1 cellular context compared by ENCODE assay signal in the genomic region with DNA sequence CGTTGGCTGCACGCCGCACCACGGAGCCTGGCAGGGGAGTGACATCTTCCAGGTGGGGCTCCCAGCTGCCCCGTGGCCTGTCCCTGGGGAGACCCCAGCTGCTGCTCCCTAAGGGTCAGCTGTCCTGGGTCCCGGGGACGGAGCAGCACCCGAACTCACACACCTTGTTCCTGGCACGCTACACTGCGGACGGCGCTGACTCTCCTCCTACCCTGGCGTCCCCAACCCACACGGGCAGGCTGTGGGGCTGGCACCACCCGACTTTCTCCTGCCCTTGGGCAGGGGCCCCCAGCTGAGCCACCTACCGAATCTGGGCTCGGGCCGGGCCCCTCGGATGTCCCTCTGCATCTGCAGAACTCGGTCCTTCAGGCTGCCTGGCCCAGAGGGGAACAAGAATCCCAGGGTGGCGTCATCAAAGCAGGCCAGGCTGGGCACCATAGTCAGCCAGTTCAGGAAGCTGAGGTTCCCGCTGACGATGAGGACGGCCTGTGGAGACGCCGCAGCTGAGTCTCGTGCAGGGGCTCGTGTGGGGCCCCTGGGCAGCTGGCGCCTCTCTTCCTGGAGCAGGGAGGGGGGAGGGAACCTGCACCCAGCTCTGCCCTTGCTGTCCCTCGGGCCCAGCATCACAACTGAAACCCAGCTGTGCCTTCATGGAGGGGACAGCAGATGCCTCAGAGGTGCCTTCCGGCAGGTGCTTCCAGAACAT.
TF ChIP-seq lines count a peak whose summit lies in the region.

No MANE protein-coding gene starts in this region.

TF ChIP-seq in H1, 55 proteins besides CTCF, POLR2A, EP300 and RAD21 (continued from another document):
- TF ChIP-seq, protein P1, sequence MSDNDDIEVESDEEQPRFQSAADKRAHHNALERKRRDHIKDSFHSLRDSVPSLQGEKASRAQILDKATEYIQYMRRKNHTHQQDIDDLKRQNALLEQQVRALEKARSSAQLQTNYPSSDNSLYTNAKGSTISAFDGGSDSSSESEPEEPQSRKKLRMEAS (IDR thresholded peaks at IDR 0.05) = no peak
- no peak for TF ChIP-seq CHD2 (IDR thresholded peaks at IDR 0.05; ENCODE audit: low read length)
- TF ChIP-seq HDAC6 (IDR thresholded peaks at IDR 0.05; ENCODE audit: low read depth, low read length) = no peak
- no peak for TF ChIP-seq RBBP5 (IDR thresholded peaks at IDR 0.05; ENCODE audit: borderline replicate concordance, low read depth, low read length)
- no peak for TF ChIP-seq SAP30 (IDR thresholded peaks at IDR 0.05; ENCODE audit: insufficient read depth, insufficient replicate concordance, low read length)
- no peak for TF ChIP-seq NRF1 (IDR thresholded peaks at IDR 0.05; ENCODE audit: low read depth, low read length)
- no peak for TF ChIP-seq JUN (IDR thresholded peaks at IDR 0.05; ENCODE audit: low read depth, low read length)
- no peak for TF ChIP-seq NANOG (IDR thresholded peaks at IDR 0.05; ENCODE audit: insufficient read depth, low read depth, low read length, poor library complexity, severe bottlenecking)
- no peak for TF ChIP-seq SUZ12 (IDR thresholded peaks at IDR 0.05; ENCODE audit: low read length)
- no peak for TF ChIP-seq ASH2L (IDR thresholded peaks at IDR 0.05; ENCODE audit: low read length)
- TF ChIP-seq SRF (IDR thresholded peaks at IDR 0.05; ENCODE audit: low read depth, low read length) = no peak
- TF ChIP-seq SIN3A (conservative IDR thresholded peaks at IDR 0.05 in 1 of 2, IDR thresholded peaks at IDR 0.05 in 1 of 2; ENCODE audit: low read depth in 1 of 2, low read length in 2 of 2) = no peak
- no peak for TF ChIP-seq BRCA1 (IDR thresholded peaks at IDR 0.05; ENCODE audit: low read depth, low read length)
- TF ChIP-seq GABPA (IDR thresholded peaks at IDR 0.05; ENCODE audit: borderline replicate concordance, insufficient read depth, low read length) = no peak
- no peak for TF ChIP-seq CHD1 (IDR thresholded peaks at IDR 0.05; ENCODE audit: low read depth, low read length)
- TF ChIP-seq SP2 (IDR thresholded peaks at IDR 0.05; ENCODE audit: low read length) = no peak
- TF ChIP-seq KDM1A (IDR thresholded peaks at IDR 0.05; ENCODE audit: borderline replicate concordance, low read length) = no peak
- TF ChIP-seq EZH2 (IDR thresholded peaks at IDR 0.05; ENCODE audit: low read depth, low read length, severe bottlenecking) = no peak
